In the genomic region with DNA sequence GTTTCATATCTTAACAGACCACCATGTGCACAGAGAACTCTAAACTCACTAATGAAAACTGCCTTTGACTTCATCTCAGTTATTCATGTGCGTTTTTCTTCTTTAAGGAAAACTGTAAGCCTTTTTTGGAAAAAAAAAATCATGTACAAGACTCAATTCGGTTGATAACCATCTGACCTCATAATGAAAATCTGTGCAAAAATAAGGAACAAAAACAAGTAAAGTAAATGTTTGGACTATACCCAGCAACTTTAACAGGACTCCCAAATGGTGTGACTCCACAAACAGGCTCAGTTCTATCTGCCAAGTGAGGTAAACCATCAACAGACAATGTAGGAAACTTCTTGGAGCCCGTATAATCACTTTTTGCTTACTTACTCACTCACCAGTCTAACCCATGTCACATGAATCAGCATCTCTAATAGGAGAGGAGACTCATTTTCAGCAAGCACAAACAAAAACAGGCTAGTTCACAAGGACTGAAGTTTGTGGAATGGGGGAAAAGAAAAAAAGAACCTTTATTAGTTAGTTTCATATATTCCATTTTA, we compare ENCODE assay signal across 10 cellular contexts. TPM values are rescaled to one million over a fixed set of nuclear protein-coding genes. Genes with fewer than 3 reads are reported as not detected.
A peak's percentile ranks its signal among the peaks of the same experiment; 100 is the strongest.
DNase-seq lines count a peak whose midpoint lies in the region; ATAC-seq, FAIRE-seq and TF ChIP-seq lines count a peak whose summit lies in the region.
"Had no signal": no experiment of that assay in that cellular context is flagged by ENCODE, and none has a peak within 500 bp of the region (broad histone marks: within the 10 kb centered on the region; RNA-seq: fewer than 3 reads in every experiment).

No MANE protein-coding gene starts in this region.

- TF ChIP-seq CTCF in HFFc6 (IDR thresholded peaks at IDR 0.05) (no peak), foreskin keratinocyte (conservative IDR thresholded peaks at IDR 0.05) (no peak), thoracic aorta (IDR thresholded peaks at IDR 0.05) (no peak), transverse colon (IDR thresholded peaks at IDR 0.05) (no peak), gastrocnemius medialis (IDR thresholded peaks at IDR 0.05 in 4 of 5, conservative IDR thresholded peaks at IDR 0.05 in 1 of 5) (no peak)

- no peak for TF ChIP-seq POLR2A in transverse colon (IDR thresholded peaks at IDR 0.05)
- no peak for TF ChIP-seq POLR2A in H54 (IDR thresholded peaks at IDR 0.05; ENCODE audit: low read depth, low read length)
- TF ChIP-seq POLR2A in gastrocnemius medialis (IDR thresholded peaks at IDR 0.05), result no peak

- H3K4me1 ChIP-seq in foreskin keratinocyte, result peaks cover 23% of the 10 kb centered on the region
- H3K4me1 ChIP-seq in thoracic aorta (ENCODE audit: control insufficient read depth in 1 of 2, low read depth in 2 of 2), result peaks cover 0 to 29% of the 10 kb centered on the region in 2 donors
- peaks cover 7 to 29% (median 11%) of the 10 kb centered on the region in 4 donors for H3K4me1 ChIP-seq in transverse colon
- peaks cover 13 to 25% of the 10 kb centered on the region in 2 donors for H3K4me1 ChIP-seq in gastrocnemius medialis

- no peak overlapping the region; the same call in 1 of the 2 replicates for H3K4me3 Mint-ChIP-seq in HFFc6

- H3K4me3 ChIP-seq in thoracic aorta (no peak overlapping the region), transverse colon (no peak overlapping the region), gastrocnemius medialis (no peak overlapping the region)

- H3K9me3 ChIP-seq in thoracic aorta, result no peaks in the 10 kb centered on the region
- no peaks in the 10 kb centered on the region for H3K9me3 ChIP-seq in transverse colon
- no peaks in the 10 kb centered on the region for H3K9me3 ChIP-seq in gastrocnemius medialis

- no peak for FAIRE-seq in H54 (lab: Jason Lieb, UNC)

- H3K9me3 Mint-ChIP-seq in HFFc6, result no peaks in the 10 kb centered on the region

- H3K27me3 Mint-ChIP-seq in HFFc6 (ENCODE audit: insufficient read depth), result no peaks in the 10 kb centered on the region

- peak overlapping the region; percentile 67 for H3K27ac Mint-ChIP-seq in HFFc6

- ATAC-seq in foreskin keratinocyte (peak; percentile 50), thoracic aorta (ENCODE audit: insufficient number of reproducible peaks, low FRiP score, low read depth) (no peak), gastrocnemius medialis (no peak)
- ATAC-seq: activated CD4-positive, CD25-positive, alpha-beta regulatory T cell treated with anti-CD3 and anti-CD28 coated beads, Interleukin-2, amount 50 U/mL, for 24 hours had no signal

- H3K27me3 ChIP-seq in foreskin keratinocyte (no peaks in the 10 kb centered on the region), thoracic aorta (replicated peaks; ENCODE audit: insufficient read depth) (no peaks in the 10 kb centered on the region), transverse colon (no peaks in the 10 kb centered on the region), gastrocnemius medialis (no peaks in the 10 kb centered on the region)

- no peaks in the 10 kb centered on the region for H3K36me3 Mint-ChIP-seq in HFFc6 (ENCODE audit: low read depth)

- intact Hi-C loops in transverse colon (cut with DNase I; ENCODE audit: low total_unique reads), result no loop called here
- intact Hi-C loops in gastrocnemius medialis (cut with DNase I; ENCODE audit: low total_unique reads), result no loop called here

- peaks cover 11% of the 10 kb centered on the region for H3K4me1 Mint-ChIP-seq in HFFc6 (ENCODE audit: low read depth)

- DNase-seq in HFFc6, result peak; percentile 53
- DNase-seq in amniotic epithelial cell (ENCODE audit: low read depth), result peak; percentile 79
- DNase-seq in foreskin keratinocyte, result peak in 1 of 2 donors; percentile 73
- DNase-seq in thoracic aorta (ENCODE audit: low spot score), result no peak
- no peak for DNase-seq in transverse colon
- no peak for DNase-seq in NCI-H1048 (lab: John Stamatoyannopoulos, UW)
- no peak for DNase-seq in H54 (ENCODE audit: insufficient read length, low spot score)
- no peak for DNase-seq in gastrocnemius medialis
- DNase-seq: NCI-H2227 treated with DMSO at 0.1 percent for 48 hours had no signal

- in situ Hi-C loops in transverse colon (cut with MboI; ENCODE audit: low pct_ligation_motif_present in 1 of 4, low pct_unique_long_range_greater_than_20kb in 1 of 4, low sequenced_read_pairs in 3 of 4) (loop anchor here in 1 of 4 donors (25.0 kb wide), 1 partner anchor 111 kb away; a partner anchor contains a TSS), gastrocnemius medialis (cut with MboI; ENCODE audit: low sequenced_read_pairs in 4 of 4) (no loop called here)

- H3K27ac ChIP-seq in foreskin keratinocyte (peak overlapping the region; percentile 70), thoracic aorta (peak overlapping the region; percentile 11 to 35), transverse colon (peak overlapping the region in 1 of 4 donors; percentile 17), gastrocnemius medialis (peak overlapping the region in 1 of 4 donors; percentile 9)

- no peak for TF ChIP-seq EP300 in transverse colon (IDR thresholded peaks at IDR 0.05; ENCODE audit: low read depth)

- 65 to 80% methylated on average over 1 to 3 of the region's 3 CpGs for WGBS in transverse colon (ENCODE audit: low coverage in 1 of 2), 2 donors

- H3K36me3 ChIP-seq in thoracic aorta (no peaks in the 10 kb centered on the region), transverse colon (no peaks in the 10 kb centered on the region), gastrocnemius medialis (no peaks in the 10 kb centered on the region)

RNA-seq across cellular contexts. Expression of a gene that starts 9.3 kb away (rescaled TPM):
- total RNA-seq in HFFc6 (2021; fragmentation: NEBNext Ultra II Directional; extraction: Animal tissue kit (Norgen Biotek cat#: 25700)), result 10 to 100 TPM; 20.8 to 28.1 (median 23.3) TPM
- total RNA-seq in foreskin keratinocyte, result 32.7 and 40.9 TPM in 2 replicates
- 29.3 and 35.4 TPM in 2 replicates for polyA plus RNA-seq in foreskin keratinocyte
- 1 to 10 TPM; 1.5 to 5.1 TPM for total RNA-seq in thoracic aorta
- 10 to 100 TPM in 2 of 4 donors, 1 to 10 TPM in 1, not detected in 1; 10.0 to 24.5 (median 15.6) TPM for total RNA-seq in transverse colon
- 10 to 100 TPM; 12.1 to 37.3 (median 30.8) TPM for total RNA-seq in gastrocnemius medialis

RNA-seq across cellular contexts. Expression of a gene that starts 9.3 kb away (rescaled TPM):
- total RNA-seq in HFFc6 (2021; fragmentation: NEBNext Ultra II Directional; extraction: Animal tissue kit (Norgen Biotek cat#: 25700)), result not detected
- 0.11 TPM in 1 of 2 replicates, not detected in the other for total RNA-seq in foreskin keratinocyte
- polyA plus RNA-seq in foreskin keratinocyte, result 0.04 TPM in 1 of 2 replicates, not detected in the other
- total RNA-seq in thoracic aorta, result not detected
- total RNA-seq in transverse colon, result under 1 TPM in 1 of 4 donors, not detected in 3; 0.27 TPM
- total RNA-seq in gastrocnemius medialis, result 1 to 10 TPM in 1 of 4 donors, not detected in 3; 3.1 TPM

Comparison
In these comparisons a context has a peak if more than half of its experiments do, and no peak if none do; other contexts are left out.
1. DNase-seq: peak in HFFc6 (single experiment) and amniotic epithelial cell (single experiment); none in thoracic aorta (single experiment), transverse colon (single experiment), NCI-H1048 (single experiment), H54 (single experiment) and gastrocnemius medialis (0 of 2).